20 cellular contexts compared by ENCODE assay signal in genomic region chr4:95524184-95524583, GRCh38. TPM values are rescaled to one million over a fixed set of nuclear protein-coding genes. Genes with fewer than 3 reads are reported as not detected.
"Had no signal": no experiment of that assay in that cellular context is flagged by ENCODE, and none has a peak within 500 bp of the region (broad histone marks: within the 10 kb centered on the region; RNA-seq: fewer than 3 reads in every experiment).

No MANE protein-coding gene starts in this region.

- H3K27ac Mint-ChIP-seq: activated B cell treated with CpG ODN at 0.5 μM for 24 hours; activated CD4-positive, alpha-beta memory T cell treated with anti-CD3 and anti-CD28 coated beads for 36 hours; activated naive CD8-positive, alpha-beta T cell treated with anti-CD3 and anti-CD28 coated beads, Interleukin-2, amount 10 ng/mL, durations not matched to agents 7 days and 5 days; activated T-helper 2 cell treated with anti-CD3 and anti-CD28 coated beads, Interferon-gamma antibody, Interleukin-2, Interleukin-4, amounts not matched to agents 10 μg/mL and 5 μg/mL and 100 μg/mL, durations not matched to agents 14 hours and 24 hours and 36 hours; T-cell had no signal

- H3K4me1 ChIP-seq: body of pancreas, colonic mucosa, left ventricle myocardium inferior, right atrium auricular region, transverse colon had no signal

- DNase-seq: activated B cell treated with CpG ODN at 0.5 μM for 24 hours; activated CD4-positive, alpha-beta memory T cell treated with anti-CD3 and anti-CD28 coated beads for 36 hours; activated CD4-positive, alpha-beta T cell treated with anti-CD3 and anti-CD28 coated beads for 4 hours; activated naive CD4-positive, alpha-beta T cell treated with Interleukin-2 at 50 U/mL for 16 hours; activated naive CD8-positive, alpha-beta T cell treated with anti-CD3 and anti-CD28 coated beads, Interleukin-2, amount 10 ng/mL, durations not matched to agents 7 days and 5 days; activated T-cell treated with anti-CD3 and anti-CD28 coated beads, Interleukin-2, amount 50 U/mL, for 1 hour; body of pancreas; colonic mucosa; heart left ventricle; left ventricle myocardium inferior; mammary epithelial cell; stimulated activated CD4-positive, alpha-beta T cell treated with anti-CD3 and anti-CD28 coated beads, Interleukin-12 subunit alpha, Interleukin-12 subunit beta, amount 100 ng/mL, for 4 hours; stimulated activated CD4-positive, alpha-beta T cell treated with anti-CD3 and anti-CD28 coated beads, Interleukin-1b, Interleukin-23, amount 100 ng/mL, for 48 hours; stimulated activated naive CD4-positive, alpha-beta T cell treated with Interleukin-2 at 50 U/mL for 16 hours; T-cell; transverse colon had no signal

- H3K4me1 Mint-ChIP-seq: activated B cell treated with CpG ODN at 0.5 μM for 24 hours; activated naive CD8-positive, alpha-beta T cell treated with anti-CD3 and anti-CD28 coated beads, Interleukin-2, amount 10 ng/mL, durations not matched to agents 7 days and 5 days; central memory CD8-positive, alpha-beta T cell; T-cell had no signal

- H3K27ac ChIP-seq: body of pancreas, colonic mucosa, heart left ventricle, left ventricle myocardium inferior, right atrium auricular region, transverse colon had no signal

- ATAC-seq: body of pancreas, heart left ventricle, T-cell had no signal

- H3K9me3 Mint-ChIP-seq: activated B cell treated with CpG ODN at 0.5 μM for 24 hours; activated CD4-positive, alpha-beta memory T cell treated with anti-CD3 and anti-CD28 coated beads for 36 hours; activated naive CD8-positive, alpha-beta T cell treated with anti-CD3 and anti-CD28 coated beads, Interleukin-2, amount 10 ng/mL, durations not matched to agents 7 days and 5 days; activated T-helper 2 cell treated with anti-CD3 and anti-CD28 coated beads, Interferon-gamma antibody, Interleukin-2, Interleukin-4, amounts not matched to agents 10 μg/mL and 5 μg/mL and 100 μg/mL, durations not matched to agents 14 hours and 24 hours and 36 hours; T-cell had no signal

- H3K27me3 ChIP-seq: body of pancreas, colonic mucosa, heart left ventricle, right atrium auricular region, transverse colon had no signal

- H3K4me3 Mint-ChIP-seq: activated B cell treated with CpG ODN at 0.5 μM for 24 hours; activated CD4-positive, alpha-beta memory T cell treated with anti-CD3 and anti-CD28 coated beads for 36 hours; activated naive CD8-positive, alpha-beta T cell treated with anti-CD3 and anti-CD28 coated beads, Interleukin-2, amount 10 ng/mL, durations not matched to agents 7 days and 5 days; central memory CD8-positive, alpha-beta T cell; neural crest cell; T-cell had no signal

- H3K9me3 ChIP-seq: body of pancreas, colonic mucosa, heart left ventricle, left ventricle myocardium inferior, right atrium auricular region, transverse colon had no signal

- H3K27me3 Mint-ChIP-seq: activated B cell treated with CpG ODN at 0.5 μM for 24 hours; activated CD4-positive, alpha-beta memory T cell treated with anti-CD3 and anti-CD28 coated beads for 36 hours; central memory CD8-positive, alpha-beta T cell had no signal

- H3K36me3 ChIP-seq: colonic mucosa, heart left ventricle, left ventricle myocardium inferior, right atrium auricular region, transverse colon had no signal

- H3K36me3 Mint-ChIP-seq: activated CD4-positive, alpha-beta memory T cell treated with anti-CD3 and anti-CD28 coated beads for 36 hours; activated naive CD8-positive, alpha-beta T cell treated with anti-CD3 and anti-CD28 coated beads, Interleukin-2, amount 10 ng/mL, durations not matched to agents 7 days and 5 days; T-cell had no signal

- H3K4me3 ChIP-seq: body of pancreas, colonic mucosa, heart left ventricle, left ventricle myocardium inferior, right atrium auricular region, transverse colon had no signal

RNA-seq across cellular contexts. Expression of gene UNC5C, which starts 24.6 kb away (rescaled TPM):
- total RNA-seq: activated B cell treated with CpG ODN at 0.5 μM for 24 hours; activated CD4-positive, alpha-beta memory T cell treated with anti-CD3 and anti-CD28 coated beads for 36 hours; activated naive CD8-positive, alpha-beta T cell treated with anti-CD3 and anti-CD28 coated beads, Interleukin-2, amount 10 ng/mL, durations not matched to agents 7 days and 5 days; T-cell had no signal
